Comparison of ENCODE assay signal across 1 cellular context in the genomic region with DNA sequence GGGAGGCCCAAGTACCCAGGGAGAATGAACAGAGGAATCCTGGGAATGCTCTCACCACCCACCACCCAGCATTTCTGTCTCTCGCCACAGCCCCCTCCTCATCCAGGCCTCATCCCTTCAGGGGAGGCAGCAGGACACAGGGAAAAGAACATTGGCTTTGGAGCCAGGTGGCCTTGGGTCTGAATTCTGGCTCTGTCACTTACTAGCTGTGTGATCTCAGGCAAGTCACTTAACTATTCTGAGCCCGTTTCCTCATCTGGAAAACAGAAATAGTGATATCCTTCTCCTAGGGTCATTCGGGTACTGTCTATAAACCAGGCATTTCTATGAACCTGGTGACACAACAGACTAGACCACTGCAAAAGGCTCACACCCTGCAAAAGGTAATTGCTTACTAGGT.
TF ChIP-seq lines count a peak whose summit lies in the region.

No MANE protein-coding gene starts in this region.

TF ChIP-seq in K562, 482 proteins besides CTCF, POLR2A, EP300 and RAD21:
- TF ChIP-seq BCOR (IDR thresholded peaks at IDR 0.05) (peak; percentile 64), XRCC5 (IDR thresholded peaks at IDR 0.05; ENCODE audit: low read depth, low read length) (no peak), ZNF253 (CRISPR knock-in tag; conservative IDR thresholded peaks at IDR 0.05) (no peak), ELF4 (CRISPR knock-in tag; IDR thresholded peaks at IDR 0.05) (no peak), BCL6 (CRISPR knock-in tag; IDR thresholded peaks at IDR 0.05) (no peak), ZFP36 (IDR thresholded peaks at IDR 0.05; ENCODE audit: low read depth, low read length, partially characterized antibody) (peak; percentile 43), HDGF (IDR thresholded peaks at IDR 0.05) (no peak), RBM25 (IDR thresholded peaks at IDR 0.05; ENCODE audit: low read depth, low read length, severe bottlenecking) (peak; percentile 49), NR3C1 (CRISPR knock-in tag; IDR thresholded peaks at IDR 0.05) (no peak), ZNF583 (CRISPR knock-in tag; IDR thresholded peaks at IDR 0.05) (no peak), SETDB1 (IDR thresholded peaks at IDR 0.05; ENCODE audit: low read length) (no peak), KDM1A (IDR thresholded peaks at IDR 0.05) (peak in 1 of 2 experiments; percentile 45; a peak in 1 of 4 replicates)
- TF ChIP-seq, protein P1, sequence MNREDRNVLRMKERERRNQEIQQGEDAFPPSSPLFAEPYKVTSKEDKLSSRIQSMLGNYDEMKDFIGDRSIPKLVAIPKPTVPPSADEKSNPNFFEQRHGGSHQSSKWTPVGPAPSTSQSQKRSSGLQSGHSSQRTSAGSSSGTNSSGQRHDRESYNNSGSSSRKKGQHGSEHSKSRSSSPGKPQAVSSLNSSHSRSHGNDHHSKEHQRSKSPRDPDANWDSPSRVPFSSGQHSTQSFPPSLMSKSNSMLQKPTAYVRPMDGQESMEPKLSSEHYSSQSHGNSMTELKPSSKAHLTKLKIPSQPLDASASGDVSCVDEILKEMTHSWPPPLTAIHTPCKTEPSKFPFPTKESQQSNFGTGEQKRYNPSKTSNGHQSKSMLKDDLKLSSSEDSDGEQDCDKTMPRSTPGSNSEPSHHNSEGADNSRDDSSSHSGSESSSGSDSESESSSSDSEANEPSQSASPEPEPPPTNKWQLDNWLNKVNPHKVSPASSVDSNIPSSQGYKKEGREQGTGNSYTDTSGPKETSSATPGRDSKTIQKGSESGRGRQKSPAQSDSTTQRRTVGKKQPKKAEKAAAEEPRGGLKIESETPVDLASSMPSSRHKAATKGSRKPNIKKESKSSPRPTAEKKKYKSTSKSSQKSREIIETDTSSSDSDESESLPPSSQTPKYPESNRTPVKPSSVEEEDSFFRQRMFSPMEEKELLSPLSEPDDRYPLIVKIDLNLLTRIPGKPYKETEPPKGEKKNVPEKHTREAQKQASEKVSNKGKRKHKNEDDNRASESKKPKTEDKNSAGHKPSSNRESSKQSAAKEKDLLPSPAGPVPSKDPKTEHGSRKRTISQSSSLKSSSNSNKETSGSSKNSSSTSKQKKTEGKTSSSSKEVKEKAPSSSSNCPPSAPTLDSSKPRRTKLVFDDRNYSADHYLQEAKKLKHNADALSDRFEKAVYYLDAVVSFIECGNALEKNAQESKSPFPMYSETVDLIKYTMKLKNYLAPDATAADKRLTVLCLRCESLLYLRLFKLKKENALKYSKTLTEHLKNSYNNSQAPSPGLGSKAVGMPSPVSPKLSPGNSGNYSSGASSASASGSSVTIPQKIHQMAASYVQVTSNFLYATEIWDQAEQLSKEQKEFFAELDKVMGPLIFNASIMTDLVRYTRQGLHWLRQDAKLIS (CRISPR knock-in tag; IDR thresholded peaks at IDR 0.05): no peak
- TF ChIP-seq, protein P2, sequence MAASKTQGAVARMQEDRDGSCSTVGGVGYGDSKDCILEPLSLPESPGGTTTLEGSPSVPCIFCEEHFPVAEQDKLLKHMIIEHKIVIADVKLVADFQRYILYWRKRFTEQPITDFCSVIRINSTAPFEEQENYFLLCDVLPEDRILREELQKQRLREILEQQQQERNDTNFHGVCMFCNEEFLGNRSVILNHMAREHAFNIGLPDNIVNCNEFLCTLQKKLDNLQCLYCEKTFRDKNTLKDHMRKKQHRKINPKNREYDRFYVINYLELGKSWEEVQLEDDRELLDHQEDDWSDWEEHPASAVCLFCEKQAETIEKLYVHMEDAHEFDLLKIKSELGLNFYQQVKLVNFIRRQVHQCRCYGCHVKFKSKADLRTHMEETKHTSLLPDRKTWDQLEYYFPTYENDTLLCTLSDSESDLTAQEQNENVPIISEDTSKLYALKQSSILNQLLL (CRISPR knock-in tag; IDR thresholded peaks at IDR 0.05; ENCODE audit: borderline replicate concordance): no peak
